In the genomic region with DNA sequence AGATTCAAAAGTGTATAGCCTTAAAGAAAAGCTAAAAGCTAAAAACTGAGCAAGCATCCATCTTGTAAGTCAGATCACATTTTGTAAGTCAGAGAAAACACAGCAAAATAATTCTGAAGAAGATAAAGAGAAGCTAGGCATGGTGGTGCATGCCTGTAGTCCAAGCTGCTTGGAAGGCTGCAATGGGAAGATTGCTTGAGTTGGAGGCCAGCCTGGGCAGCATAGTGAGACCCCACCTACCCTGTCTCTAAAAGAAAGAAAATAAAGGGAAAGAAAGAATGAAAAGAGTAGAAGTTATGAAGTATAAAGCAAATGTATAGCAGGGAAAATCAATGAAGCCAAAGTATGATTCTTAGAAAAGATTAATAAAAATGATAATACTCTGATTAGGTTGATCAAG, we compare ENCODE assay signal across 8 cellular contexts.
"Had no signal": no experiment of that assay in that cellular context is flagged by ENCODE, and none has a peak within 500 bp of the region (broad histone marks: within the 10 kb centered on the region; RNA-seq: fewer than 3 reads in every experiment).

No MANE protein-coding gene starts in this region.

- ATAC-seq: HCT116 had no signal

- H3K36me3 ChIP-seq: HAP-1 had no signal

- H3K4me1 ChIP-seq: HAP-1 had no signal

- DNase-seq: GM23248, GOT3, H7, IMR-90, KBM-7 had no signal

- H3K4me2 ChIP-seq: KMS-11 had no signal

- H2AFZ ChIP-seq: GM23248 had no signal

- H3K9me3 ChIP-seq: HAP-1 had no signal

- H3K27ac ChIP-seq: GM23248, KMS-11 had no signal

- H3K4me3 ChIP-seq: GM23248, HAP-1 had no signal

- H3K9ac ChIP-seq: GM23248, KMS-11 had no signal
